Comparison of ENCODE assay signal across 9 cellular contexts in genomic region chr4:55854132-55854531, GRCh38. TPM values are rescaled to one million over a fixed set of nuclear protein-coding genes. Genes with fewer than 3 reads are reported as not detected.
DNase-seq lines count a peak whose midpoint lies in the region; ATAC-seq, FAIRE-seq and TF ChIP-seq lines count a peak whose summit lies in the region.
"Had no signal": no experiment of that assay in that cellular context is flagged by ENCODE, and none has a peak within 500 bp of the region (broad histone marks: within the 10 kb centered on the region; RNA-seq: fewer than 3 reads in every experiment).

No MANE protein-coding gene starts in this region.

- BruUV-seq in PC-3 (replicated peaks; lab: Mats Ljungman, UMichigan) = no TSS peak

- POLR2A ChIA-PET in PC-3 (lab: Charles Lee; ENCODE audit: unreplicated experiment) = no interaction called here

- H3K4me1 ChIP-seq in PC-3 (ENCODE audit: insufficient read depth, low read length) (peaks cover 17% of the 10 kb centered on the region), fibroblast of lung (ENCODE audit: control insufficient read depth, extremely low read depth, insufficient read depth, low read length) (no peaks in the 10 kb centered on the region)

- H3K27ac ChIP-seq in PC-3 (ENCODE audit: low read length) (no peak overlapping the region), fibroblast of lung (ENCODE audit: insufficient read depth, low read length) (peak overlapping the region; percentile 95)

- H4K20me1 ChIP-seq in PC-3 (ENCODE audit: low read length) (no peaks in the 10 kb centered on the region), fibroblast of lung (ENCODE audit: control insufficient read depth, extremely low read depth, insufficient read depth, low read length) (no peaks in the 10 kb centered on the region)

- peak; percentile 65 for FAIRE-seq in GM12891 (lab: Jason Lieb, UNC)

- H3K4me2 ChIP-seq in PC-3 (ENCODE audit: low read length) (peak overlapping the region; percentile 97), fibroblast of lung (ENCODE audit: extremely low read depth, insufficient read depth, low read length) (peak overlapping the region; percentile 71)

- CTCF ChIA-PET in PC-3 (lab: Charles Lee) = interaction anchor here (0.7 kb wide), 1 partner anchor 121 kb away, joined by 3 read pairs; no protein-coding TSS in a partner anchor

- intact Hi-C loops in PC-3 (cut with micrococcal nuclease) = no loop called here

- H3F3A ChIP-seq in PC-3 (ENCODE audit: low read length, unreplicated experiment) = no peaks in the 10 kb centered on the region

- peaks cover 11% of the 10 kb centered on the region for H3K36me3 ChIP-seq in PC-3 (ENCODE audit: low read depth, low read length)
- no peaks in the 10 kb centered on the region for H3K36me3 ChIP-seq in fibroblast of lung (ENCODE audit: control insufficient read depth, insufficient read depth, low read length)

- TF ChIP-seq CTCF in PC-3 (conservative IDR thresholded peaks at IDR 0.05; ENCODE audit: low read depth, low read length) = no peak
- TF ChIP-seq CTCF in fibroblast of lung (conservative IDR thresholded peaks at IDR 0.05 in 1 of 2, IDR thresholded peaks at IDR 0.05 in 1 of 2; ENCODE audit: low read depth in 1 of 2, low read length in 2 of 2) = no peak
- no peak for TF ChIP-seq CTCF in retinal pigment epithelial cell (conservative IDR thresholded peaks at IDR 0.05; ENCODE audit: low read depth, low read length)

- H3K9me3 ChIP-seq in PC-3 (ENCODE audit: low read length) (no peaks in the 10 kb centered on the region), fibroblast of lung (ENCODE audit: control insufficient read depth, insufficient read depth, low read depth, low read length) (no peaks in the 10 kb centered on the region)

- ATAC-seq in PC-3 (peak; percentile 35), GM19463 (IDR thresholded peaks at IDR 0.05; ENCODE audit: unreplicated experiment) (no peak), HG02970 (IDR thresholded peaks at IDR 0.05; ENCODE audit: low FRiP score, unreplicated experiment) (no peak)

- H3K79me2 ChIP-seq in PC-3 (ENCODE audit: low read length) = peaks cover 40% of the 10 kb centered on the region
- peaks cover 32% of the 10 kb centered on the region for H3K79me2 ChIP-seq in fibroblast of lung (ENCODE audit: control insufficient read depth, insufficient read depth, low read length)

- no peaks in the 10 kb centered on the region for H3K9me2 ChIP-seq in PC-3 (replicated peaks; ENCODE audit: low read length)

- H3K27me3 ChIP-seq in PC-3 (ENCODE audit: low read length) (no peaks in the 10 kb centered on the region), fibroblast of lung (ENCODE audit: control insufficient read depth, insufficient read depth, low read length) (peaks cover 3% of the 10 kb centered on the region)

- H3K9ac ChIP-seq in PC-3 (ENCODE audit: low read length) (peak overlapping the region; percentile 92), fibroblast of lung (ENCODE audit: insufficient read depth, low read length) (peak overlapping the region; percentile 93)

- H3K4me3 ChIP-seq in PC-3 (ENCODE audit: low read length) (peak overlapping the region; percentile 84), fibroblast of lung (replicated peaks in 1 of 4; ENCODE audit: control extremely low read depth in 1 of 4, insufficient read depth in 1 of 4, low read depth in 3 of 4, low read length in 4 of 4) (peak overlapping the region; percentile 93 to 98 (median 94)), retinal pigment epithelial cell (ENCODE audit: low read length) (peak overlapping the region; percentile 95)

- H2AFZ ChIP-seq in PC-3 (ENCODE audit: low read length) = peak overlapping the region; percentile 88
- H2AFZ ChIP-seq in fibroblast of lung (ENCODE audit: low read length) = peak overlapping the region; percentile 92

- DNase-seq in GM12891 (ENCODE audit: insufficient read length, low spot score) (no peak), PC-3 (peak; percentile 14), fibroblast of lung (ENCODE audit: low read depth in 2 of 2) (no peak), retinal pigment epithelial cell (ENCODE audit: low read depth) (no peak), iPS-NIHi7 (ENCODE audit: extremely low spot score) (no peak), ureter (ENCODE audit: low spot score) (no peak)

- TF ChIP-seq POLR2A in GM12891 (IDR thresholded peaks at IDR 0.05; ENCODE audit: low read depth, low read length) = no peak

TF ChIP-seq in GM12891, 5 proteins besides CTCF, POLR2A, EP300 and RAD21:
- TF ChIP-seq TAF1 (IDR thresholded peaks at IDR 0.05; ENCODE audit: low read depth, low read length) = no peak
- no peak for TF ChIP-seq POU2F2 (IDR thresholded peaks at IDR 0.05; ENCODE audit: low read depth, low read length)
- TF ChIP-seq PAX5 (IDR thresholded peaks at IDR 0.05; ENCODE audit: insufficient read depth, low read length, severe bottlenecking) = no peak
- TF ChIP-seq SPI1 (IDR thresholded peaks at IDR 0.05; ENCODE audit: low read depth, low read length) = no peak
- TF ChIP-seq POLR2AphosphoS5 (IDR thresholded peaks at IDR 0.05; ENCODE audit: low read depth, low read length) = no peak
TF ChIP-seq in GM12891: peak in this region for 0.

RNA-seq across cellular contexts. Expression of gene EXOC1, which starts 0.7 kb away (rescaled TPM):
- polyA plus RNA-seq in GM12891 (2012; ENCODE audit: low read depth, missing spikeins) = 10.4 TPM
- total RNA-seq in PC-3 (2014; rRNA removed) = 23.7 and 37.4 TPM in 2 replicates
- 54.4 and 64.2 TPM in 2 replicates for total RNA-seq in fibroblast of lung
- polyA plus RNA-seq in fibroblast of lung = 24.0 and 32.3 TPM in 2 replicates
- 23.7 and 23.8 TPM in 2 replicates for polyA plus RNA-seq in fibroblast of lung (2012)
- 4.6 and 5.7 TPM in 2 replicates for polyA minus RNA-seq in fibroblast of lung (ENCODE audit: low replicate concordance)
- 53.3 TPM for total RNA-seq in ureter

RNA-seq across cellular contexts. Expression of gene EXOC1L, which starts 34.5 kb away (rescaled TPM):
- polyA plus RNA-seq in GM12891 (2012; ENCODE audit: low read depth, missing spikeins) = not detected
- not detected in 2 replicates for total RNA-seq in PC-3 (2014; rRNA removed)
- total RNA-seq in fibroblast of lung = not detected in 2 replicates
- not detected in 2 replicates for polyA plus RNA-seq in fibroblast of lung
- not detected in 2 replicates for polyA plus RNA-seq in fibroblast of lung (2012)
- not detected in 2 replicates for polyA minus RNA-seq in fibroblast of lung (ENCODE audit: low replicate concordance)
- total RNA-seq in ureter = not detected
- total RNA-seq: natural killer cell had no signal
